8 cellular contexts compared by ENCODE assay signal in genomic region chr3:52057806-52058099, GRCh38. TPM values are rescaled to one million over a fixed set of nuclear protein-coding genes. Genes with fewer than 3 reads are reported as not detected.
A peak's percentile ranks its signal among the peaks of the same experiment; 100 is the strongest.
DNase-seq lines count a peak whose midpoint lies in the region; ATAC-seq, FAIRE-seq and TF ChIP-seq lines count a peak whose summit lies in the region.

No MANE protein-coding gene starts in this region.

- H3K9me3 ChIP-seq in sigmoid colon, result no peaks in the 10 kb centered on the region

- H3K4me3 Mint-ChIP-seq in T-cell, result peak overlapping the region; percentile 54 to 96 (median 87)

- peak overlapping the region; percentile 48 to 92 (median 69) for H3K27ac ChIP-seq in sigmoid colon

- no peak for FAIRE-seq in D721Med (lab: Jason Lieb, UNC)

- peaks cover 0 to 45% (median 35%) of the 10 kb centered on the region in 4 donors for H3K4me1 ChIP-seq in sigmoid colon

- no peak for ATAC-seq in T-cell (replicated peaks in 1 of 4)

- DNase-seq in T-cell (no peak), fibroblast of villous mesenchyme (ENCODE audit: low read depth) (no peak), sigmoid colon (no peak), globus pallidus (ENCODE audit: low spot score) (no peak), COR-L47 (lab: John Stamatoyannopoulos, UW) (no peak), D721Med (ENCODE audit: insufficient read length, low spot score) (no peak), AML-193 (lab: John Stamatoyannopoulos, UW) (no peak)

- POLR2A ChIA-PET in T-cell (lab: Charles Lee), result no interaction called here

- H3K27me3 ChIP-seq in sigmoid colon, result no peaks in the 10 kb centered on the region

- TF ChIP-seq CTCF in GM12875 (IDR thresholded peaks at IDR 0.05; ENCODE audit: borderline replicate concordance, insufficient read depth, low read depth, low read length) (no peak), fibroblast of villous mesenchyme (IDR thresholded peaks at IDR 0.05; ENCODE audit: insufficient read depth, low read depth, low read length) (no peak), sigmoid colon (IDR thresholded peaks at IDR 0.05) (no peak), D721Med (IDR thresholded peaks at IDR 0.05; ENCODE audit: insufficient read depth, missing control alignments) (no peak)

- H3K9me3 Mint-ChIP-seq in T-cell, result no peaks in the 10 kb centered on the region

- TF ChIP-seq POLR2A in sigmoid colon (IDR thresholded peaks at IDR 0.05), result no peak

- peak overlapping the region; percentile 69 to 82 for H3K27ac Mint-ChIP-seq in T-cell

- peak overlapping the region; percentile 14 for H3K4me3 ChIP-seq in GM12875 (ENCODE audit: low read depth, low read length)
- H3K4me3 ChIP-seq in fibroblast of villous mesenchyme (ENCODE audit: low read depth, low read length), result peak overlapping the region; percentile 65
- H3K4me3 ChIP-seq in sigmoid colon, result peak overlapping the region; percentile 33 to 83 (median 71)

- CTCF ChIA-PET in T-cell (lab: Charles Lee), result interaction anchor here in 1 of 2 donors (2.0 kb wide), 1 partner anchor 116 kb away, joined by 7 read pairs; the partner anchor contains the start of gene RRP9

- TF ChIP-seq EP300 in sigmoid colon (IDR thresholded peaks at IDR 0.05), result no peak

- WGBS in sigmoid colon, 2 donors, result 34 to 55% methylated on average over 9 of the region's 9 CpGs

- intact Hi-C loops in sigmoid colon (cut with DNase I), result loop anchor here (1.0 to 5.0 kb wide), 4 partner anchors 57 to 140 kb away; partner anchors contain the start of genes ALAS1, PARP3 and POC1A

- H3K36me3 Mint-ChIP-seq in T-cell, result peaks cover 5% of the 10 kb centered on the region

- H3K27me3 Mint-ChIP-seq in T-cell, result no peaks in the 10 kb centered on the region

- peaks cover 25 to 29% (median 26%) of the 10 kb centered on the region in 3 donors for H3K4me1 Mint-ChIP-seq in T-cell

- peaks cover 0 to 6% (median 2%) of the 10 kb centered on the region in 4 donors for H3K36me3 ChIP-seq in sigmoid colon

RNA-seq across cellular contexts. Expression of gene DUSP7, which starts 1.4 kb away (rescaled TPM):
- total RNA-seq in T-cell (10 to 100 TPM; 11.3 to 41.3 (median 39.0) TPM), fibroblast of villous mesenchyme (20.9 and 21.2 TPM in 2 replicates), sigmoid colon (1 to 10 TPM; 6.3 to 7.5 (median 7.0) TPM)
- polyA plus RNA-seq in sigmoid colon, result 1 to 10 TPM; 3.0 to 7.6 (median 4.2) TPM

Comparison
In these comparisons a context has a peak if more than half of its experiments do, and no peak if none do; other contexts are left out.
1. H3K4me3 ChIP-seq: peak in every context shown above with its lines; median percentile 71 in sigmoid colon; 65 in fibroblast of villous mesenchyme; 14 in GM12875.